In the genomic region with DNA sequence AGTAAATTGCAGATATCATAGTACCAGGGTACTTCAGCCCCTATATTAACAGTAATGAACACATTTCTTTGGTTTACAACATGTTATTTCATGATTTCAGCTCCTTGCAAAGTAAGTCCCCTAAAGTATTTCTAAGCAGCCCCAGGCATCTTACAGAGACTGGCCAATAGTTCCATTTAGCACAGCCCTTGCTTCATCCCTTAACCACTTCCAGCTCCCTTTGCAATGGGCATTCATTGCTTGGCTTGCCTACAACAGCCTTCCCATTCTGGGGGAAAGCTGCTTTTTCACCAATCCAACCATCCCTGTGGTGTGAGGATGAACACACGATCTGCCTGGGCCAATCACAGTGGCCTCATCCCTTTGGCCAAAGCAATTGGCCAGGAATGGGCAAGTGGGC, we compare ENCODE assay signal across 29 cellular contexts.
DNase-seq lines count a peak whose midpoint lies in the region; ATAC-seq and TF ChIP-seq lines count a peak whose summit lies in the region.
"Had no signal": no experiment of that assay in that cellular context is flagged by ENCODE, and none has a peak within 500 bp of the region (broad histone marks: within the 10 kb centered on the region; RNA-seq: fewer than 3 reads in every experiment).

No MANE protein-coding gene starts in this region.

- no peak for TF ChIP-seq CTCF in neutrophil (IDR thresholded peaks at IDR 0.05)

- DNase-seq in AML-193 (lab: John Stamatoyannopoulos, UW) (peak; percentile 17 to 37), SIG-M5 treated with dmso at 0.1 percent for 504 hours (lab: John Stamatoyannopoulos, UW; ENCODE audit: unreplicated experiment) (no peak), cardiac septum (ENCODE audit: low spot score) (no peak), midbrain (lab: John Stamatoyannopoulos, UW) (no peak)
- DNase-seq: activated CD4-positive, alpha-beta T cell treated with anti-CD3 and anti-CD28 coated beads for 4 hours; activated CD8-positive, alpha-beta memory T cell treated with anti-CD3 and anti-CD28 coated beads for 24 hours; activated effector memory CD4-positive, alpha-beta T cell treated with Interleukin-2 at 50 U/mL for 16 hours; activated naive CD8-positive, alpha-beta T cell treated with anti-CD3 and anti-CD28 coated beads for 36 hours; activated T-cell treated with anti-CD3 and anti-CD28 coated beads for 4 hours; aorta; CD8-positive, alpha-beta memory T cell; left ventricle myocardium inferior; NCI-H1436 treated with DMSO at 0.1 percent for 48 hours; NCI-H2081 treated with DMSO at 0.1 percent for 48 hours; NCI-H2227 treated with DMSO at 0.1 percent for 48 hours; NCI-H526; ovary; SJCRH30; stimulated activated naive CD4-positive, alpha-beta T cell treated with Interleukin-2 at 50 U/mL for 16 hours; SW 1271; T-helper 9 cell had no signal

- H3K4me1 Mint-ChIP-seq in IgD-negative memory B cell = peaks cover 57 to 88% (median 73%) of the 10 kb centered on the region in 3 donors
- peaks cover 99% of the 10 kb centered on the region for H3K4me1 Mint-ChIP-seq in dendritic cell treated with granulocyte-macrophage colony-stimulating factor and Interleukin-4, amounts not matched to agents 40 ng/mL and 50 ng/mL, for 4 days (ENCODE audit: low read depth)
- H3K4me1 Mint-ChIP-seq in activated T-helper 17 cell treated with anti-CD3 and anti-CD28 coated beads, Interleukin-2, amount 50 U/mL, for 72 hours = peaks cover 29% of the 10 kb centered on the region

- peak overlapping the region; percentile 99 for H3K27ac ChIP-seq in neutrophil
- H3K27ac ChIP-seq: A549, left ventricle myocardium inferior, ovary, SJCRH30, vagina, VCaP had no signal

- no peaks in the 10 kb centered on the region for H3K9me3 ChIP-seq in neutrophil
- H3K9me3 ChIP-seq: A549, left ventricle myocardium inferior, ovary, SJCRH30, vagina had no signal

- peak overlapping the region; percentile 67 to 89 (median 80) for H3K27ac Mint-ChIP-seq in IgD-negative memory B cell
- H3K27ac Mint-ChIP-seq in dendritic cell treated with granulocyte-macrophage colony-stimulating factor and Interleukin-4, amounts not matched to agents 40 ng/mL and 50 ng/mL, for 4 days = peak overlapping the region; percentile 100
- H3K27ac Mint-ChIP-seq in activated T-helper 17 cell treated with anti-CD3 and anti-CD28 coated beads, Interleukin-2, amount 50 U/mL, for 72 hours = no peak overlapping the region
- H3K27ac Mint-ChIP-seq: activated naive CD8-positive, alpha-beta T cell treated with anti-CD3 and anti-CD28 coated beads for 36 hours; nephron had no signal

- intact Hi-C loops in dendritic cell treated with granulocyte-macrophage colony-stimulating factor and Interleukin-4, amounts not matched to agents 40 ng/mL and 50 ng/mL, for 4 days (cut with micrococcal nuclease) = no loop called here
- intact Hi-C loops in cardiac septum (cut with DNase I) = no loop called here

- no peaks in the 10 kb centered on the region for H3K36me3 Mint-ChIP-seq in IgD-negative memory B cell
- no peaks in the 10 kb centered on the region for H3K36me3 Mint-ChIP-seq in dendritic cell treated with granulocyte-macrophage colony-stimulating factor and Interleukin-4, amounts not matched to agents 40 ng/mL and 50 ng/mL, for 4 days (ENCODE audit: low read depth)
- no peaks in the 10 kb centered on the region for H3K36me3 Mint-ChIP-seq in activated T-helper 17 cell treated with anti-CD3 and anti-CD28 coated beads, Interleukin-2, amount 50 U/mL, for 72 hours (ENCODE audit: low read depth)
- H3K36me3 Mint-ChIP-seq: activated naive CD8-positive, alpha-beta T cell treated with anti-CD3 and anti-CD28 coated beads for 36 hours had no signal

- H3K27me3 ChIP-seq in neutrophil = no peaks in the 10 kb centered on the region
- H3K27me3 ChIP-seq: ovary, SJCRH30, vagina had no signal

- H3K27me3 Mint-ChIP-seq in IgD-negative memory B cell = no peaks in the 10 kb centered on the region
- H3K27me3 Mint-ChIP-seq in dendritic cell treated with granulocyte-macrophage colony-stimulating factor and Interleukin-4, amounts not matched to agents 40 ng/mL and 50 ng/mL, for 4 days = no peaks in the 10 kb centered on the region
- peaks cover 3% of the 10 kb centered on the region for H3K27me3 Mint-ChIP-seq in activated T-helper 17 cell treated with anti-CD3 and anti-CD28 coated beads, Interleukin-2, amount 50 U/mL, for 72 hours
- H3K27me3 Mint-ChIP-seq: CD8-positive, alpha-beta memory T cell had no signal

- ATAC-seq in activated T-helper 17 cell treated with anti-CD3 and anti-CD28 coated beads, Interleukin-2, amount 50 U/mL, for 72 hours (replicated peaks) = no peak
- ATAC-seq: A549 had no signal

- no peaks in the 10 kb centered on the region for H3K36me3 ChIP-seq in neutrophil
- H3K36me3 ChIP-seq: left ventricle myocardium inferior, ovary, SJCRH30, vagina had no signal

- peaks cover 0 to 4% (median 3%) of the 10 kb centered on the region in 3 donors for H3K9me3 Mint-ChIP-seq in IgD-negative memory B cell
- H3K9me3 Mint-ChIP-seq in dendritic cell treated with granulocyte-macrophage colony-stimulating factor and Interleukin-4, amounts not matched to agents 40 ng/mL and 50 ng/mL, for 4 days = no peaks in the 10 kb centered on the region
- H3K9me3 Mint-ChIP-seq in activated T-helper 17 cell treated with anti-CD3 and anti-CD28 coated beads, Interleukin-2, amount 50 U/mL, for 72 hours = no peaks in the 10 kb centered on the region
- H3K9me3 Mint-ChIP-seq: activated naive CD8-positive, alpha-beta T cell treated with anti-CD3 and anti-CD28 coated beads for 36 hours; CD8-positive, alpha-beta memory T cell; nephron had no signal

- H3K4me3 Mint-ChIP-seq in IgD-negative memory B cell = no peak overlapping the region
- no peak overlapping the region for H3K4me3 Mint-ChIP-seq in dendritic cell treated with granulocyte-macrophage colony-stimulating factor and Interleukin-4, amounts not matched to agents 40 ng/mL and 50 ng/mL, for 4 days
- H3K4me3 Mint-ChIP-seq in activated T-helper 17 cell treated with anti-CD3 and anti-CD28 coated beads, Interleukin-2, amount 50 U/mL, for 72 hours = no peak overlapping the region
- H3K4me3 Mint-ChIP-seq: activated naive CD8-positive, alpha-beta T cell treated with anti-CD3 and anti-CD28 coated beads for 36 hours; nephron had no signal

- H3K4me3 ChIP-seq in neutrophil (ENCODE audit: low read depth in 1 of 2, low read length in 1 of 2) = peak overlapping the region; percentile 10 to 29
- H3K4me3 ChIP-seq: A549, left ventricle myocardium inferior, ovary, SJCRH30, vagina had no signal

- H3K4me1 ChIP-seq in neutrophil (ENCODE audit: control insufficient read depth in 1 of 2, insufficient read depth in 1 of 2, low read depth in 1 of 2, low read length in 1 of 2) = peaks cover 92 to 100% of the 10 kb centered on the region in 2 experiments
- H3K4me1 ChIP-seq: A549, SJCRH30 had no signal

Comparison
In these comparisons a context has a peak if more than half of its experiments do, and no peak if none do; other contexts are left out.
1. DNase-seq: peak in AML-193 (2 of 2); none in SIG-M5 treated with dmso at 0.1 percent for 504 hours (single experiment), cardiac septum (single experiment) and midbrain (single experiment).